In genomic region chr10:123043409-123043925, GRCh38 we compare ENCODE assay signal across 8 cellular contexts. TPM values are rescaled to one million over a fixed set of nuclear protein-coding genes. Genes with fewer than 3 reads are reported as not detected.
A peak's percentile ranks its signal among the peaks of the same experiment; 100 is the strongest.
DNase-seq lines count a peak whose midpoint lies in the region; ATAC-seq and TF ChIP-seq lines count a peak whose summit lies in the region.

No MANE protein-coding gene starts in this region.

- no peak overlapping the region for H3K27ac Mint-ChIP-seq in activated naive CD8-positive, alpha-beta T cell treated with anti-CD3 and anti-CD28 coated beads, Interleukin-2, amount 50 U/mL, for 24 hours

- WGBS in hepatocyte (ENCODE audit: low lambda C conversion rate, missing lambda C conversion rate): 10% methylated on average over 5 of the region's 5 CpGs
- 8 to 12% (median 9%) methylated on average over 5 of the region's 5 CpGs for WGBS in spleen, 5 donors

- no peaks in the 10 kb centered on the region for H4K20me1 ChIP-seq in hepatocyte (ENCODE audit: insufficient read depth, poor library complexity, severe bottlenecking)

- no peaks in the 10 kb centered on the region for H3K36me3 ChIP-seq in hepatocyte (replicated peaks; ENCODE audit: insufficient read depth, low read depth)
- H3K36me3 ChIP-seq in spleen: peaks cover 0 to 60% (median 16%) of the 10 kb centered on the region in 6 donors

- no peaks in the 10 kb centered on the region for H3K4me1 ChIP-seq in hepatocyte (ENCODE audit: insufficient read depth)
- H3K4me1 ChIP-seq in spleen: peaks cover 0 to 12% (median 0%) of the 10 kb centered on the region in 6 donors

- peak; percentile 64 for DNase-seq in DMS153 (lab: John Stamatoyannopoulos, UW)
- DNase-seq in RPMI7951 (ENCODE audit: low read depth): peak; percentile 50
- peak; percentile 32 for DNase-seq in activated naive CD8-positive, alpha-beta T cell treated with anti-CD3 and anti-CD28 coated beads, Interleukin-2, amount 50 U/mL, for 24 hours
- DNase-seq in hepatocyte (ENCODE audit: low spot score): peak; percentile 80
- no peak for DNase-seq in spleen
- no peak for DNase-seq in NCI-H2029 treated with DMSO at 0.1 percent for 48 hours (lab: John Stamatoyannopoulos, UW)

- no peaks in the 10 kb centered on the region for H3K79me2 ChIP-seq in hepatocyte

- peak; percentile 82 for ATAC-seq in GM21526 (IDR thresholded peaks at IDR 0.05; ENCODE audit: low FRiP score, unreplicated experiment)
- peak; percentile 69 for ATAC-seq in activated naive CD8-positive, alpha-beta T cell treated with anti-CD3 and anti-CD28 coated beads, Interleukin-2, amount 50 U/mL, for 24 hours

- H3K9me3 ChIP-seq in hepatocyte (ENCODE audit: low read depth) (no peaks in the 10 kb centered on the region), spleen (no peaks in the 10 kb centered on the region)

- no peak overlapping the region for H3K4me3 Mint-ChIP-seq in activated naive CD8-positive, alpha-beta T cell treated with anti-CD3 and anti-CD28 coated beads, Interleukin-2, amount 50 U/mL, for 24 hours

- H3K9me2 ChIP-seq in hepatocyte (replicated peaks; ENCODE audit: insufficient read depth): no peaks in the 10 kb centered on the region

- H3K4me2 ChIP-seq in hepatocyte: no peak overlapping the region

- H3K27me3 ChIP-seq in hepatocyte (no peaks in the 10 kb centered on the region), spleen (replicated peaks in 1 of 7) (no peaks in the 10 kb centered on the region)

- peaks cover 6% of the 10 kb centered on the region for H3K4me1 Mint-ChIP-seq in activated naive CD8-positive, alpha-beta T cell treated with anti-CD3 and anti-CD28 coated beads, Interleukin-2, amount 50 U/mL, for 24 hours

- peaks cover 6% of the 10 kb centered on the region for H3K36me3 Mint-ChIP-seq in activated naive CD8-positive, alpha-beta T cell treated with anti-CD3 and anti-CD28 coated beads, Interleukin-2, amount 50 U/mL, for 24 hours (ENCODE audit: low read depth)

- H3K4me3 ChIP-seq in hepatocyte: no peak overlapping the region
- no peak overlapping the region for H3K4me3 ChIP-seq in spleen

- no peaks in the 10 kb centered on the region for H3K9me3 Mint-ChIP-seq in activated naive CD8-positive, alpha-beta T cell treated with anti-CD3 and anti-CD28 coated beads, Interleukin-2, amount 50 U/mL, for 24 hours

- intact Hi-C loops in spleen (cut with DNase I; ENCODE audit: low total_unique reads): loop anchor here (5.0 kb wide), 1 partner anchor 514 kb away; no protein-coding TSS in a partner anchor

- TF ChIP-seq CTCF in LNCAP (IDR thresholded peaks at IDR 0.05) (peak; percentile 85), hepatocyte (IDR thresholded peaks at IDR 0.05; ENCODE audit: poor library complexity) (peak; percentile 83), spleen (IDR thresholded peaks at IDR 0.05 in 8 of 11, conservative IDR thresholded peaks at IDR 0.05 in 3 of 11) (peak in 10 of 11 experiments; percentile 39 to 71 (median 55))

- H2AFZ ChIP-seq in hepatocyte: no peak overlapping the region

- H3K27ac ChIP-seq in hepatocyte: no peak overlapping the region
- H3K27ac ChIP-seq in spleen: no peak overlapping the region

- TF ChIP-seq POLR2A in spleen (IDR thresholded peaks at IDR 0.05): no peak

- H3K27me3 Mint-ChIP-seq in activated naive CD8-positive, alpha-beta T cell treated with anti-CD3 and anti-CD28 coated beads, Interleukin-2, amount 50 U/mL, for 24 hours: no peaks in the 10 kb centered on the region

RNA-seq across cellular contexts. Expression of gene ACADSB, which starts 34.7 kb away (rescaled TPM):
- total RNA-seq in RPMI7951 (2014; rRNA removed; shearing (Covaris generic)): 3.8 and 4.2 TPM in 2 replicates
- 50.6 and 51.3 TPM in 2 replicates for total RNA-seq in hepatocyte
- 25.3 and 40.6 TPM in 2 replicates for polyA plus RNA-seq in hepatocyte
- 10 to 100 TPM; 11.8 to 23.9 (median 15.5) TPM for total RNA-seq in spleen
- 1 to 10 TPM; 5.1 to 6.3 (median 5.9) TPM for polyA plus RNA-seq in spleen

RNA-seq across cellular contexts. Expression of gene IKZF5, which starts 34.9 kb away (rescaled TPM):
- 2.6 and 4.4 TPM in 2 replicates for total RNA-seq in RPMI7951 (2014; rRNA removed; shearing (Covaris generic))
- total RNA-seq in hepatocyte (5.5 and 7.2 TPM in 2 replicates), spleen (10 to 100 TPM; 13.9 to 26.7 (median 19.8) TPM)
- polyA plus RNA-seq in hepatocyte (5.9 and 8.5 TPM in 2 replicates), spleen (10 to 100 TPM in 2 of 3 donors, 1 to 10 TPM in 1; 8.9 to 11.7 (median 10.1) TPM)

Comparison
In these comparisons a context has a peak if more than half of its experiments do, and no peak if none do; other contexts are left out.
1. DNase-seq: peak in DMS153 (single experiment), RPMI7951 (single experiment), activated naive CD8-positive, alpha-beta T cell treated with anti-CD3 and anti-CD28 coated beads, Interleukin-2, amount 50 U/mL, for 24 hours (single experiment) and hepatocyte (single experiment); none in spleen (single experiment) and NCI-H2029 treated with DMSO at 0.1 percent for 48 hours (single experiment).
2. Peak in every context shown above with its lines, with median percentiles within 50 percentile points of each other: CTCF ChIP-seq.